In genomic region chr7:108002726-108003590, GRCh38 we compare ENCODE assay signal across 8 cellular contexts. TPM values are rescaled to one million over a fixed set of nuclear protein-coding genes. Genes with fewer than 3 reads are reported as not detected.
A peak's percentile ranks its signal among the peaks of the same experiment; 100 is the strongest.
DNase-seq lines count a peak whose midpoint lies in the region; ATAC-seq and TF ChIP-seq lines count a peak whose summit lies in the region.

LAMB1 (minus strand) TSS chr7:108003161; CDS start chr7:108002885, 276 bp downstream.

- H2AFZ ChIP-seq in mammary epithelial cell (ENCODE audit: low read depth, low read length) = peak within 1 kb of the TSS; percentile 77

- no peaks in the 10 kb centered on the region for H3K9me3 Mint-ChIP-seq in activated T-cell treated with anti-CD3 and anti-CD28 coated beads, Interleukin-2, amount 50 U/mL, for 24 hours

- peaks cover 3% of the 10 kb centered on the region for H3K36me3 ChIP-seq in mammary epithelial cell (ENCODE audit: insufficient read depth, low read length)
- no peaks in the 10 kb centered on the region for H3K36me3 ChIP-seq in gastrocnemius medialis

- H3K9ac ChIP-seq in mammary epithelial cell (ENCODE audit: insufficient read depth, low read length) = peak within 1 kb of the TSS; percentile 68

- peaks cover 22% of the 10 kb centered on the region for H3K4me1 Mint-ChIP-seq in activated T-cell treated with anti-CD3 and anti-CD28 coated beads, Interleukin-2, amount 50 U/mL, for 24 hours (ENCODE audit: low read depth)

- DNase-seq in activated T-cell treated with anti-CD3 and anti-CD28 coated beads, Interleukin-2, amount 50 U/mL, for 24 hours = peak; percentile 42
- no peak for DNase-seq in activated T-cell treated with anti-CD3 and anti-CD28 coated beads, Interleukin-2, amount 50 U/mL, for 1 hour
- DNase-seq in NCI-H82 treated with DMSO at 0.1 percent for 48 hours (lab: John Stamatoyannopoulos, UW; ENCODE audit: unreplicated experiment) (peak; percentile 43), mammary epithelial cell (peak; percentile 64), gastrocnemius medialis (peak in 1 of 2 donors; percentile 46)
- DNase-seq in effector CD4-positive, alpha-beta T cell = no peak

- ATAC-seq in gastrocnemius medialis = peak; percentile 39 to 40
- ATAC-seq in GM21529 (IDR thresholded peaks at IDR 0.05; ENCODE audit: unreplicated experiment) = no peak

- CTCF ChIA-PET in mammary epithelial cell (lab: Charles Lee; ENCODE audit: low non-redundant PET) = no interaction called here

- H3K4me1 ChIP-seq in mammary epithelial cell (ENCODE audit: insufficient read depth, low read length) = peaks cover 42% of the 10 kb centered on the region
- H3K4me1 ChIP-seq in gastrocnemius medialis = peaks cover 0 to 14% of the 10 kb centered on the region in 2 donors

- peaks cover 28% of the 10 kb centered on the region for H3K79me2 ChIP-seq in mammary epithelial cell (ENCODE audit: insufficient read depth, low read length)

- intact Hi-C loops in mammary epithelial cell (cut with micrococcal nuclease) = loop anchor here (2.0 to 5.0 kb wide), 4 partner anchors 14 to 94 kb away; no protein-coding TSS in a partner anchor
- intact Hi-C loops in gastrocnemius medialis (cut with DNase I; ENCODE audit: low total_unique reads) = no loop called here

- H3K4me2 ChIP-seq in mammary epithelial cell (ENCODE audit: insufficient read depth, low read depth, low read length) = peak within 1 kb of the TSS; percentile 89

- H3K36me3 Mint-ChIP-seq in activated T-cell treated with anti-CD3 and anti-CD28 coated beads, Interleukin-2, amount 50 U/mL, for 24 hours (ENCODE audit: low read depth) = no peaks in the 10 kb centered on the region

- H3K27me3 Mint-ChIP-seq in activated T-cell treated with anti-CD3 and anti-CD28 coated beads, Interleukin-2, amount 50 U/mL, for 24 hours = peaks cover 71% of the 10 kb centered on the region

- BruUV-seq in mammary epithelial cell (replicated peaks; lab: Mats Ljungman, UMichigan) = TSS peak; percentile 54

- 0% methylated on average over 30 of the region's 75 CpGs for WGBS in mammary epithelial cell (ENCODE audit: low coverage, missing lambda C conversion rate)

- dilution Hi-C loops in mammary epithelial cell (cut with HindIII; ENCODE audit: low sequenced_read_pairs) = no loop called here

- H3K27me3 ChIP-seq in mammary epithelial cell (ENCODE audit: insufficient read depth, low read length) (no peaks in the 10 kb centered on the region), gastrocnemius medialis (peaks cover 22 to 24% (median 23%) of the 10 kb centered on the region in 3 donors)

- H3K27ac ChIP-seq in mammary epithelial cell (ENCODE audit: insufficient read depth, low read depth, low read length) (peak within 1 kb of the TSS; percentile 55), gastrocnemius medialis (peak within 1 kb of the TSS; percentile 70 to 76 (median 70))

- in situ Hi-C loops in mammary epithelial cell (cut with MboI; ENCODE audit: low sequenced_read_pairs in 2 of 2) = no loop called here
- in situ Hi-C loops in gastrocnemius medialis (cut with MboI; ENCODE audit: low sequenced_read_pairs in 4 of 4) = no loop called here

- peak; percentile 49 to 64 for TF ChIP-seq POLR2A in gastrocnemius medialis (IDR thresholded peaks at IDR 0.05)

- H3K27ac Mint-ChIP-seq in activated T-cell treated with anti-CD3 and anti-CD28 coated beads, Interleukin-2, amount 50 U/mL, for 24 hours = no peak within 1 kb of the TSS

- H3K4me3 ChIP-seq in mammary epithelial cell (replicated peaks in 1 of 3; ENCODE audit: insufficient read depth in 1 of 3, low read depth in 2 of 3, low read length in 3 of 3) (peak within 1 kb of the TSS; percentile 71 to 81 (median 80)), iPS-18c (ENCODE audit: insufficient read depth, low read depth, low read length) (peak within 1 kb of the TSS; percentile 81), gastrocnemius medialis (peak within 1 kb of the TSS; percentile 60 to 80 (median 68))

- peak within 1 kb of the TSS; percentile 74 for H3K4me3 Mint-ChIP-seq in activated T-cell treated with anti-CD3 and anti-CD28 coated beads, Interleukin-2, amount 50 U/mL, for 24 hours

- TF ChIP-seq CTCF in mammary epithelial cell (conservative IDR thresholded peaks at IDR 0.05 in 1 of 2, IDR thresholded peaks at IDR 0.05 in 1 of 2; ENCODE audit: extremely low read depth in 1 of 2, insufficient read depth in 1 of 2, low read depth in 1 of 2, low read length in 2 of 2) (no peak), gastrocnemius medialis (IDR thresholded peaks at IDR 0.05 in 4 of 5, conservative IDR thresholded peaks at IDR 0.05 in 1 of 5) (no peak)

- H3K9me3 ChIP-seq in mammary epithelial cell (replicated peaks; ENCODE audit: insufficient read depth, low read length) = no peaks in the 10 kb centered on the region
- peaks cover 2% of the 10 kb centered on the region for H3K9me3 ChIP-seq in iPS-18c (ENCODE audit: control insufficient read depth, insufficient read depth, low read length)
- no peaks in the 10 kb centered on the region for H3K9me3 ChIP-seq in gastrocnemius medialis

- no peaks in the 10 kb centered on the region for H4K20me1 ChIP-seq in mammary epithelial cell (ENCODE audit: insufficient read depth, low read length)

RNA-seq across cellular contexts. Expression of gene LAMB1, which starts in this region (rescaled TPM):
- total RNA-seq in mammary epithelial cell = 100 to 1,000 TPM; 219 to 285 TPM
- 76.2 TPM for polyA plus RNA-seq in mammary epithelial cell
- polyA minus RNA-seq in mammary epithelial cell = 447 TPM
- total RNA-seq in gastrocnemius medialis = 10 to 100 TPM; 14.5 to 56.6 (median 29.8) TPM

Comparison
In these comparisons a context has a peak if more than half of its experiments do, and no peak if none do; other contexts are left out.
1. DNase-seq: peak in activated T-cell treated with anti-CD3 and anti-CD28 coated beads, Interleukin-2, amount 50 U/mL, for 24 hours (single experiment), NCI-H82 treated with DMSO at 0.1 percent for 48 hours (single experiment) and mammary epithelial cell (single experiment); none in activated T-cell treated with anti-CD3 and anti-CD28 coated beads, Interleukin-2, amount 50 U/mL, for 1 hour (single experiment) and effector CD4-positive, alpha-beta T cell (single experiment).
2. Peak in every context shown above with its lines, with median percentiles within 50 percentile points of each other: H3K4me3 ChIP-seq.